In genomic region chr1:151620286-151620685, GRCh38 we compare ENCODE assay signal across 11 cellular contexts. TPM values are rescaled to one million over a fixed set of nuclear protein-coding genes. Genes with fewer than 3 reads are reported as not detected.
DNase-seq lines count a peak whose midpoint lies in the region; ATAC-seq and TF ChIP-seq lines count a peak whose summit lies in the region.
"Had no signal": no experiment of that assay in that cellular context is flagged by ENCODE, and none has a peak within 500 bp of the region (broad histone marks: within the 10 kb centered on the region; RNA-seq: fewer than 3 reads in every experiment).

No MANE protein-coding gene starts in this region.

- 23% methylated on average over 2 of the region's 2 CpGs for WGBS in esophagus muscularis mucosa

- no peak overlapping the region for H3K4me3 Mint-ChIP-seq in stimulated activated naive CD8-positive, alpha-beta T cell treated with anti-CD3 and anti-CD28 coated beads, Interleukin-15, amount 100 ng/mL, for 72 hours

- no peak for ATAC-seq in stimulated activated naive CD8-positive, alpha-beta T cell treated with anti-CD3 and anti-CD28 coated beads, Interleukin-15, amount 100 ng/mL, for 72 hours
- no peak for ATAC-seq in stimulated activated naive CD8-positive, alpha-beta T cell treated with anti-CD3 and anti-CD28 coated beads, Interleukin-15, Interleukin-2, amounts not matched to agents 100 U/mL and 50 U/mL, for 24 hours
- no peak for ATAC-seq in HG03025 (IDR thresholded peaks at IDR 0.05; ENCODE audit: low FRiP score, unreplicated experiment)

- H3K4me3 ChIP-seq in esophagus muscularis mucosa (peak overlapping the region in 2 of 4 donors; percentile 1 to 12), MG63 (no peak overlapping the region)
- H3K4me3 ChIP-seq: BLaER1 had no signal

- H3K4me1 ChIP-seq in esophagus muscularis mucosa = peaks cover 17 to 89% (median 81%) of the 10 kb centered on the region in 4 donors

- no peak for DNase-seq in stimulated activated naive CD8-positive, alpha-beta T cell treated with anti-CD3 and anti-CD28 coated beads, Interleukin-15, amount 100 ng/mL, for 72 hours
- DNase-seq in stimulated activated naive CD8-positive, alpha-beta T cell treated with anti-CD3 and anti-CD28 coated beads, Interleukin-15, Interleukin-2, amounts not matched to agents 100 U/mL and 50 U/mL, for 24 hours = no peak
- DNase-seq in esophagus muscularis mucosa (ENCODE audit: extremely low spot score) (no peak), myocyte (ENCODE audit: low read depth) (peak; percentile 69), posterior cingulate gyrus (no peak), NCI-H1092 (lab: John Stamatoyannopoulos, UW) (no peak), MG63 (no peak)
- DNase-seq: hippocampal formation, NCI-H774 had no signal

- H3K9me3 ChIP-seq in esophagus muscularis mucosa (no peaks in the 10 kb centered on the region), MG63 (no peaks in the 10 kb centered on the region)
- H3K9me3 ChIP-seq: BLaER1 had no signal

- peaks cover 0 to 5% (median 0%) of the 10 kb centered on the region in 4 donors for H3K36me3 ChIP-seq in esophagus muscularis mucosa
- 0 out of 2 replicates have a peak, but pooled peaks cover 2% of the 10 kb centered on the region for H3K36me3 ChIP-seq in MG63

- no peak for TF ChIP-seq EP300 in esophagus muscularis mucosa (IDR thresholded peaks at IDR 0.05)

- no peaks in the 10 kb centered on the region for H3K9me3 Mint-ChIP-seq in stimulated activated naive CD8-positive, alpha-beta T cell treated with anti-CD3 and anti-CD28 coated beads, Interleukin-15, amount 100 ng/mL, for 72 hours

- peaks cover 42% of the 10 kb centered on the region for H3K4me1 Mint-ChIP-seq in stimulated activated naive CD8-positive, alpha-beta T cell treated with anti-CD3 and anti-CD28 coated beads, Interleukin-15, amount 100 ng/mL, for 72 hours

- no peak for TF ChIP-seq POLR2A in esophagus muscularis mucosa (IDR thresholded peaks at IDR 0.05; ENCODE audit: low read depth)

- peak overlapping the region; percentile 12 to 56 for H3K27ac Mint-ChIP-seq in stimulated activated naive CD8-positive, alpha-beta T cell treated with anti-CD3 and anti-CD28 coated beads, Interleukin-15, amount 100 ng/mL, for 72 hours

- intact Hi-C loops in esophagus muscularis mucosa (cut with DNase I) = no loop called here
- intact Hi-C loops in posterior cingulate gyrus (cut with DNase I) = no loop called here

- no peak for TF ChIP-seq CTCF in esophagus muscularis mucosa (IDR thresholded peaks at IDR 0.05)

- peak overlapping the region; percentile 67 to 96 (median 72) for H3K27ac ChIP-seq in esophagus muscularis mucosa (replicated peaks in 1 of 4)
- H3K27ac ChIP-seq: BLaER1 had no signal

- H3K27me3 ChIP-seq in esophagus muscularis mucosa (no peaks in the 10 kb centered on the region), MG63 (no peaks in the 10 kb centered on the region)
- H3K27me3 ChIP-seq: BLaER1 had no signal

- no peaks in the 10 kb centered on the region for H3K27me3 Mint-ChIP-seq in stimulated activated naive CD8-positive, alpha-beta T cell treated with anti-CD3 and anti-CD28 coated beads, Interleukin-15, amount 100 ng/mL, for 72 hours

RNA-seq across cellular contexts. Expression of gene SNX27, which starts 8.4 kb away (rescaled TPM):
- total RNA-seq in esophagus muscularis mucosa = 10 to 100 TPM; 39.4 to 55.4 (median 49.6) TPM
- total RNA-seq in myocyte = 27.9 and 29.6 TPM in 2 replicates
- 17.3 TPM for polyA plus RNA-seq in myocyte (2012)
- 17.1 and 44.5 TPM in 2 replicates for total RNA-seq in MG63 (2014; rRNA removed; shearing (Covaris generic); ENCODE audit: low replicate concordance)
